Comparison of ENCODE assay signal across 10 cellular contexts in genomic region chr1:12088607-12089006, GRCh38. TPM values are rescaled to one million over a fixed set of nuclear protein-coding genes. Genes with fewer than 3 reads are reported as not detected.
A peak's percentile ranks its signal among the peaks of the same experiment; 100 is the strongest.
DNase-seq lines count a peak whose midpoint lies in the region; ATAC-seq, FAIRE-seq and TF ChIP-seq lines count a peak whose summit lies in the region.
"Had no signal": no experiment of that assay in that cellular context is flagged by ENCODE, and none has a peak within 500 bp of the region (broad histone marks: within the 10 kb centered on the region; RNA-seq: fewer than 3 reads in every experiment).

No MANE protein-coding gene starts in this region.

- TF ChIP-seq CTCF in breast epithelium (IDR thresholded peaks at IDR 0.05) (no peak), GM10266 (IDR thresholded peaks at IDR 0.05; ENCODE audit: control insufficient read depth, insufficient read depth, low read depth, missing control alignments) (no peak)

- no peak overlapping the region for H2BK15ac ChIP-seq in neuronal stem cell (ENCODE audit: low read length)

- no peak for DNase-seq in GM18507 (ENCODE audit: extremely low spot score, insufficient read length, low read depth)
- peak; percentile 21 for DNase-seq in T-helper 9 cell
- DNase-seq in activated effector memory CD4-positive, alpha-beta T cell treated with Interleukin-2 at 50 U/mL for 16 hours, result peak; percentile 45
- no peak for DNase-seq in neuronal stem cell (ENCODE audit: low spot score)
- no peak for DNase-seq in SKM-1 treated with dmso at 0.1 percent for 144 hours (lab: John Stamatoyannopoulos, UW; ENCODE audit: unreplicated experiment)
- no peak for DNase-seq in breast epithelium (ENCODE audit: low spot score in 2 of 2)
- no peak for DNase-seq in GM10266 (ENCODE audit: extremely low spot score)
- DNase-seq: NCI-H1048, psoas muscle had no signal

- H3K27me3 ChIP-seq in neuronal stem cell (ENCODE audit: control insufficient read depth in 3 of 3, insufficient read depth in 3 of 3, low read depth in 1 of 3, low read length in 3 of 3), result peaks cover 0 to 2% (median 0%) of the 10 kb centered on the region in 3 experiments
- H3K27me3 ChIP-seq in breast epithelium, result no peaks in the 10 kb centered on the region

- H2AK5ac ChIP-seq in neuronal stem cell (ENCODE audit: low read depth, low read length), result no peak overlapping the region

- no peak overlapping the region for H2BK12ac ChIP-seq in neuronal stem cell (ENCODE audit: low read length)

- no peak for ATAC-seq in GM21619 (IDR thresholded peaks at IDR 0.05; ENCODE audit: unreplicated experiment)
- ATAC-seq: psoas muscle had no signal

- H3K14ac ChIP-seq in neuronal stem cell (ENCODE audit: low read length), result no peak overlapping the region

- no peak for TF ChIP-seq POLR2A in breast epithelium (IDR thresholded peaks at IDR 0.05)

- H3K27ac ChIP-seq in neuronal stem cell (replicated peaks; ENCODE audit: low read length) (no peak overlapping the region), breast epithelium (no peak overlapping the region)
- H3K27ac ChIP-seq: psoas muscle had no signal

- H3K4me1 ChIP-seq in neuronal stem cell (ENCODE audit: control insufficient read depth in 2 of 2, insufficient read depth in 1 of 2, low read depth in 1 of 2, low read length in 2 of 2) (no peaks in the 10 kb centered on the region), breast epithelium (no peaks in the 10 kb centered on the region)
- H3K4me1 ChIP-seq: psoas muscle had no signal

- H3K4me2 ChIP-seq in neuronal stem cell (ENCODE audit: insufficient read depth, low read length, poor library complexity, severe bottlenecking), result no peak overlapping the region

- H3K18ac ChIP-seq in neuronal stem cell (ENCODE audit: low read length), result no peak overlapping the region

- no peak overlapping the region for H2BK120ac ChIP-seq in neuronal stem cell (ENCODE audit: low read depth, low read length)

- intact Hi-C loops in breast epithelium (cut with DNase I; ENCODE audit: low total_unique reads), result no loop called here

- H3K9me3 ChIP-seq in neuronal stem cell (replicated peaks in 1 of 2; ENCODE audit: control insufficient read depth in 2 of 2, insufficient read depth in 1 of 2, low read depth in 1 of 2, low read length in 2 of 2) (no peaks in the 10 kb centered on the region), breast epithelium (no peaks in the 10 kb centered on the region)
- H3K9me3 ChIP-seq: psoas muscle had no signal

- no CpG with 5 or more reads among the region's 6 CpGs for whole genome bisulfite sequencing in neuronal stem cell (ENCODE audit: extremely low coverage in 2 of 2, insufficient read length in 2 of 2, insufficient replicate concordance in 1 of 2), 2 donors

- H2BK5ac ChIP-seq in neuronal stem cell (ENCODE audit: low read length), result no peak overlapping the region

- H3K4ac ChIP-seq in neuronal stem cell (ENCODE audit: low read length), result no peak overlapping the region

- H3K9ac ChIP-seq in neuronal stem cell (ENCODE audit: low read depth, low read length, poor library complexity), result peak overlapping the region; percentile 5

- no peak overlapping the region for H4K8ac ChIP-seq in neuronal stem cell (ENCODE audit: low read depth, low read length)

- no peaks in the 10 kb centered on the region for H3K79me1 ChIP-seq in neuronal stem cell (ENCODE audit: low read depth, low read length)

- H2AFZ ChIP-seq in neuronal stem cell (ENCODE audit: low read length), result no peak overlapping the region

- H3K36me3 ChIP-seq in neuronal stem cell (replicated peaks in 1 of 2; ENCODE audit: control insufficient read depth in 2 of 2, insufficient read depth in 2 of 2, low read length in 2 of 2), result no peaks in the 10 kb centered on the region
- H3K36me3 ChIP-seq in breast epithelium, result no peaks in the 10 kb centered on the region

- H3K23ac ChIP-seq in neuronal stem cell (ENCODE audit: low read depth, low read length, poor library complexity), result no peak overlapping the region

- H3K4me3 ChIP-seq in neuronal stem cell (ENCODE audit: low read length in 2 of 2) (no peak overlapping the region), breast epithelium (no peak overlapping the region)
- H3K4me3 ChIP-seq: psoas muscle had no signal

- peak; percentile 49 for FAIRE-seq in GM18507 (lab: Jason Lieb, UNC)

- H4K91ac ChIP-seq in neuronal stem cell (ENCODE audit: low read depth, low read length, poor library complexity), result no peak overlapping the region

RNA-seq across cellular contexts. Expression of gene TNFRSF8, which starts 25.5 kb away (rescaled TPM):
- 0.01 TPM for polyA plus RNA-seq in neuronal stem cell (2013, experiment 1 of 2)
- 0.01 TPM for polyA plus RNA-seq in neuronal stem cell (2013, experiment 2 of 2)
- 1 to 10 TPM in 2 of 3 donors, under 1 TPM in 1; 0.88 to 2.3 (median 1.6) TPM for total RNA-seq in breast epithelium

Comparison
In these comparisons a context has a peak if more than half of its experiments do, and no peak if none do; other contexts are left out.
1. DNase-seq: peak in T-helper 9 cell (single experiment) and activated effector memory CD4-positive, alpha-beta T cell treated with Interleukin-2 at 50 U/mL for 16 hours (single experiment); none in GM18507 (single experiment), neuronal stem cell (single experiment), SKM-1 treated with dmso at 0.1 percent for 144 hours (single experiment), breast epithelium (0 of 2) and GM10266 (single experiment).